Comparison of ENCODE assay signal across 9 cellular contexts in genomic region chr2:218398437-218399390, GRCh38. TPM values are rescaled to one million over a fixed set of nuclear protein-coding genes. Genes with fewer than 3 reads are reported as not detected.
DNase-seq lines count a peak whose midpoint lies in the region; ATAC-seq and TF ChIP-seq lines count a peak whose summit lies in the region.
"Had no signal": no experiment of that assay in that cellular context is flagged by ENCODE, and none has a peak within 500 bp of the region (broad histone marks: within the 10 kb centered on the region; RNA-seq: fewer than 3 reads in every experiment).

No MANE protein-coding gene starts in this region.

- H3K4me1 ChIP-seq in DOHH2 (ENCODE audit: control insufficient read depth, low read length), result peaks cover 73% of the 10 kb centered on the region

- H3K27me3 ChIP-seq in DOHH2 (ENCODE audit: control insufficient read depth, low read length), result no peaks in the 10 kb centered on the region

- H3F3A ChIP-seq in DOHH2 (ENCODE audit: control insufficient read depth, insufficient read depth), result peaks cover 15% of the 10 kb centered on the region

- H3K36me3 ChIP-seq in DOHH2 (ENCODE audit: control insufficient read depth, low read length), result peaks cover 30% of the 10 kb centered on the region

- DNase-seq in LoVo (ENCODE audit: low spot score) (peak; percentile 58), coronary artery (ENCODE audit: low spot score) (peak; percentile 91), left lobe of liver (ENCODE audit: low spot score) (peak; percentile 83), T1000 (lab: John Stamatoyannopoulos, UW) (no peak)
- peak; percentile 55 to 66 for DNase-seq in stimulated activated CD4-positive, alpha-beta T cell treated with anti-CD3 and anti-CD28 coated beads, Interleukin-2, amount 100 ng/mL, for 24 hours

- TF ChIP-seq CTCF in DOHH2 (IDR thresholded peaks at IDR 0.05; ENCODE audit: low read depth, low read length, poor library complexity, severe bottlenecking) (no peak), coronary artery (IDR thresholded peaks at IDR 0.05) (no peak)

- peaks cover 47% of the 10 kb centered on the region for H3K79me2 ChIP-seq in DOHH2 (ENCODE audit: control insufficient read depth, low read length)

- H3K9me2 ChIP-seq in DOHH2 (replicated peaks; ENCODE audit: control insufficient read depth, low read length), result no peaks in the 10 kb centered on the region

- peak overlapping the region; percentile 92 for H3K27ac ChIP-seq in DOHH2 (ENCODE audit: low read depth, low read length)
- peak overlapping the region; percentile 96 for H3K27ac ChIP-seq in coronary artery

- H3K4me3 ChIP-seq in DOHH2 (ENCODE audit: low read length) (peak overlapping the region; percentile 90), coronary artery (peak overlapping the region; percentile 88)

- H3K9me3 ChIP-seq in DOHH2 (ENCODE audit: control insufficient read depth, insufficient read depth, low read length), result no peaks in the 10 kb centered on the region

- ATAC-seq in GM21526 (IDR thresholded peaks at IDR 0.05; ENCODE audit: low FRiP score, unreplicated experiment), result peak; percentile 17
- ATAC-seq in activated CD4-positive, CD25-positive, alpha-beta regulatory T cell treated with anti-CD3 and anti-CD28 coated beads, Interleukin-2, amount 50 U/mL, for 24 hours, result peak; percentile 3 to 10
- peak; percentile 36 for ATAC-seq in left lobe of liver

- peak overlapping the region; percentile 94 for H3K4me2 ChIP-seq in DOHH2 (ENCODE audit: low read length)

- no peaks in the 10 kb centered on the region for H4K20me1 ChIP-seq in DOHH2 (ENCODE audit: control insufficient read depth, insufficient read depth, low read depth, low read length)

RNA-seq across cellular contexts. Expression of gene CTDSP1, which starts 1.0 kb away (rescaled TPM):
- 105 TPM for total RNA-seq in left lobe of liver

RNA-seq across cellular contexts. Expression of gene SLC11A1, which starts 16.6 kb away (rescaled TPM):
- total RNA-seq in left lobe of liver, result 3.3 TPM
- total RNA-seq: glomerular endothelial cell had no signal

RNA-seq across cellular contexts. Expression of gene VIL1, which starts 20.2 kb away (rescaled TPM):
- total RNA-seq in left lobe of liver, result 2.6 TPM
- total RNA-seq: glomerular endothelial cell had no signal

RNA-seq across cellular contexts. Expression of gene CATIP, which starts 42.1 kb away (rescaled TPM):
- not detected for total RNA-seq in left lobe of liver
- total RNA-seq: glomerular endothelial cell had no signal
